Comparison of ENCODE assay signal across 17 cellular contexts in the genomic region with DNA sequence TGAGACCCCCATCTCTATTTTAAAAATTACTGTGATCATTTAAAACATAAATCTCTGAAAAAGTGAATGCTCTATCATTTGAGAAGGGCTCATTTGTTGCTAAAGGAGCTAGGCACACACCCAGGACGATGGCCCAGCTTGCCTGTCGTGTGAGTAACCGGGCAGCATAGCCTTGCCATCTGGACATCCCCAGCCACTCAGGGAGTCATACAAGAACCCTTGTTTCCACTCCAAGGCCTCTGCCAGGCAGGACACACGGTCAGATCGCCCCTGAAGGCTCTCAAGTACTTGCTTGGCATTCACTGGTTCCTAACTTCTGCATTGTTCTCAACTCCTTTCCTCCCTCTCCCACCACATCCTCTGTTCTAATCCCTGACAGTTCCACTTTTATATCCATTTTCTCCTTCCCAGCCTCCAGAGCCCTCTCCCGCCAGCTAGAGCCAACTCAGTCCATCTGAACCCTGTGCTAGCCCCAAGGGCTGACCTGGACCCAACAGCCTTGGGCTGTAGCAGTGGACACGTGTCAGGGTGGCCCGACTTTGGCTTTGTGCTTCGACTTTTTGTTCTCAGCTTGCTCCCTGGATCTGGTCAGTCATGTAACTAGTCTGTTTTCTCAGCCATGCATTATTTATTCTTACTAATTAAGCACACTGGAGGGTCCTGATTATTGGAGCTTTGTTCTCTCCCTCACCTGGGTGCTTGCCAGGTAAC. TPM values are rescaled to one million over a fixed set of nuclear protein-coding genes. Genes with fewer than 3 reads are reported as not detected.
DNase-seq lines count a peak whose midpoint lies in the region; ATAC-seq and TF ChIP-seq lines count a peak whose summit lies in the region.
"Had no signal": no experiment of that assay in that cellular context is flagged by ENCODE, and none has a peak within 500 bp of the region (broad histone marks: within the 10 kb centered on the region; RNA-seq: fewer than 3 reads in every experiment).

No MANE protein-coding gene starts in this region.

- no peaks in the 10 kb centered on the region for H4K20me1 ChIP-seq in hepatocyte (ENCODE audit: insufficient read depth, poor library complexity, severe bottlenecking)

- ATAC-seq in GM21360 (IDR thresholded peaks at IDR 0.05; ENCODE audit: unreplicated experiment): no peak
- ATAC-seq: SK-N-SH treated with all-trans-retinoic acid at 6 μM for 48 hours had no signal

- no peak overlapping the region for H3K9ac ChIP-seq in parathyroid adenoma
- H3K9ac ChIP-seq: GM23248 had no signal

- peaks cover 31% of the 10 kb centered on the region for H3K4me1 ChIP-seq in Caco-2
- H3K4me1 ChIP-seq in hepatocyte (ENCODE audit: insufficient read depth): peaks cover 15% of the 10 kb centered on the region
- H3K4me1 ChIP-seq in parathyroid adenoma: peaks cover 34% of the 10 kb centered on the region

- no peaks in the 10 kb centered on the region for H3K27me3 Mint-ChIP-seq in Caco-2 (ENCODE audit: insufficient read depth, unreplicated experiment)
- H3K27me3 Mint-ChIP-seq: memory B cell had no signal

- H3K9me3 ChIP-seq in Caco-2: no peaks in the 10 kb centered on the region
- no peaks in the 10 kb centered on the region for H3K9me3 ChIP-seq in hepatocyte (ENCODE audit: low read depth)
- no peaks in the 10 kb centered on the region for H3K9me3 ChIP-seq in parathyroid adenoma (ENCODE audit: control insufficient read depth, low read length)
- H3K9me3 ChIP-seq: neutrophil had no signal

- no peaks in the 10 kb centered on the region for H3K27me3 ChIP-seq in Caco-2 (replicated peaks; ENCODE audit: control insufficient read depth, insufficient read depth, low read length)
- H3K27me3 ChIP-seq in hepatocyte: no peaks in the 10 kb centered on the region
- no peaks in the 10 kb centered on the region for H3K27me3 ChIP-seq in parathyroid adenoma (ENCODE audit: control insufficient read depth, insufficient read depth, low read length)

- no peak overlapping the region for H3K4me3 ChIP-seq in Caco-2 (ENCODE audit: low read depth, low read length)
- H3K4me3 ChIP-seq in hepatocyte: no peak overlapping the region
- H3K4me3 ChIP-seq in parathyroid adenoma (ENCODE audit: low read depth, low read length): no peak overlapping the region
- H3K4me3 ChIP-seq: GM23248 had no signal

- H3K36me3 Mint-ChIP-seq in Caco-2 (ENCODE audit: insufficient read depth, unreplicated experiment): no peaks in the 10 kb centered on the region
- H3K36me3 Mint-ChIP-seq: memory B cell had no signal

- no peak for DNase-seq in Caco-2
- peak; percentile 83 to 93 for DNase-seq in NCI-H524 (lab: John Stamatoyannopoulos, UW)
- no peak for DNase-seq in hepatocyte (ENCODE audit: low spot score)
- DNase-seq in stimulated activated CD4-positive, alpha-beta T cell treated with anti-CD3 and anti-CD28 coated beads, Interleukin-4, amount 100 ng/mL, for 1 hour: no peak
- no peak for DNase-seq in CD1c-positive myeloid dendritic cell (ENCODE audit: extremely low spot score)
- DNase-seq: activated CD4-positive, alpha-beta T cell treated with anti-CD3 and anti-CD28 coated beads, Interleukin-2, amount 10 ng/mL, durations not matched to agents 7 days and 5 days; activated naive CD4-positive, alpha-beta T cell treated with anti-CD3 and anti-CD28 coated beads, Interleukin-2, amount 10 ng/mL, durations not matched to agents 7 days and 5 days; GF-D8; GM23248; KBM-7; NCI-H1092 treated with DMSO at 0.1 percent for 48 hours had no signal

- peaks cover 26% of the 10 kb centered on the region for H3K4me1 Mint-ChIP-seq in Caco-2 (ENCODE audit: low read depth, unreplicated experiment)
- H3K4me1 Mint-ChIP-seq: activated naive CD4-positive, alpha-beta T cell treated with anti-CD3 and anti-CD28 coated beads, Interleukin-2, amount 10 ng/mL, durations not matched to agents 7 days and 5 days had no signal

- TF ChIP-seq CTCF in Caco-2 (IDR thresholded peaks at IDR 0.05; ENCODE audit: insufficient read depth in 1 of 2, low read depth in 1 of 2, low read length in 1 of 2, severe bottlenecking in 1 of 2, unreplicated experiment in 1 of 2) (no peak), hepatocyte (IDR thresholded peaks at IDR 0.05; ENCODE audit: poor library complexity) (no peak), parathyroid adenoma (IDR thresholded peaks at IDR 0.05) (no peak)

- CTCF ChIA-PET in Caco-2 (lab: Charles Lee): no interaction called here

- WGBS in hepatocyte (ENCODE audit: low lambda C conversion rate, missing lambda C conversion rate): 79% methylated on average over 9 of the region's 9 CpGs

- no peak overlapping the region for H3K4me3 Mint-ChIP-seq in Caco-2 (ENCODE audit: unreplicated experiment)
- H3K4me3 Mint-ChIP-seq: activated CD4-positive, alpha-beta T cell treated with anti-CD3 and anti-CD28 coated beads, Interleukin-2, amount 10 ng/mL, durations not matched to agents 7 days and 5 days; activated naive CD4-positive, alpha-beta T cell treated with anti-CD3 and anti-CD28 coated beads, Interleukin-2, amount 10 ng/mL, durations not matched to agents 7 days and 5 days; memory B cell had no signal

- H3K4me2 ChIP-seq in hepatocyte: peak overlapping the region; percentile 66
- no peak overlapping the region for H3K4me2 ChIP-seq in parathyroid adenoma (ENCODE audit: low read length)

- no peaks in the 10 kb centered on the region for H3K9me3 Mint-ChIP-seq in Caco-2 (ENCODE audit: unreplicated experiment)
- H3K9me3 Mint-ChIP-seq: activated CD4-positive, alpha-beta T cell treated with anti-CD3 and anti-CD28 coated beads, Interleukin-2, amount 10 ng/mL, durations not matched to agents 7 days and 5 days; activated naive CD4-positive, alpha-beta T cell treated with anti-CD3 and anti-CD28 coated beads, Interleukin-2, amount 10 ng/mL, durations not matched to agents 7 days and 5 days; memory B cell had no signal

- H3K36me3 ChIP-seq in Caco-2 (ENCODE audit: control insufficient read depth, insufficient read depth, low read length) (no peaks in the 10 kb centered on the region), hepatocyte (replicated peaks; ENCODE audit: insufficient read depth, low read depth) (no peaks in the 10 kb centered on the region), parathyroid adenoma (ENCODE audit: control insufficient read depth, insufficient read depth, low read length) (no peaks in the 10 kb centered on the region)
- H3K36me3 ChIP-seq: neutrophil had no signal

- no peaks in the 10 kb centered on the region for H3K9me2 ChIP-seq in hepatocyte (replicated peaks; ENCODE audit: insufficient read depth)

- POLR2A ChIA-PET in Caco-2 (lab: Charles Lee): no interaction called here

- peak overlapping the region; percentile 18 for H2AFZ ChIP-seq in hepatocyte
- peak overlapping the region; percentile 65 for H2AFZ ChIP-seq in parathyroid adenoma
- H2AFZ ChIP-seq: GM23248 had no signal

- peak overlapping the region; percentile 89 for H3K27ac ChIP-seq in hepatocyte
- peak overlapping the region; percentile 92 for H3K27ac ChIP-seq in parathyroid adenoma
- H3K27ac ChIP-seq: epithelial cell of prostate, GM23248, neutrophil had no signal

- no peaks in the 10 kb centered on the region for H3K79me2 ChIP-seq in hepatocyte
- no peaks in the 10 kb centered on the region for H3K79me2 ChIP-seq in parathyroid adenoma

- intact Hi-C loops in Caco-2 (cut with micrococcal nuclease; ENCODE audit: unreplicated experiment): loop anchor here (2.0 kb wide), 1 partner anchor 14 kb away; no protein-coding TSS in a partner anchor

- H3K27ac Mint-ChIP-seq in Caco-2 (ENCODE audit: unreplicated experiment): peak overlapping the region; percentile 31
- H3K27ac Mint-ChIP-seq: activated CD4-positive, alpha-beta T cell treated with anti-CD3 and anti-CD28 coated beads, Interleukin-2, amount 10 ng/mL, durations not matched to agents 7 days and 5 days; activated naive CD4-positive, alpha-beta T cell treated with anti-CD3 and anti-CD28 coated beads, Interleukin-2, amount 10 ng/mL, durations not matched to agents 7 days and 5 days had no signal

- TSS peak; percentile 60 for BruUV-seq in Caco-2 (replicated peaks; lab: Mats Ljungman, UMichigan)

RNA-seq across cellular contexts. Expression of a gene that starts 15.7 kb away (rescaled TPM):
- total RNA-seq in Caco-2 (2022): 282 and 290 TPM in 2 replicates
- total RNA-seq in hepatocyte: 395 and 399 TPM in 2 replicates
- 616 and 623 TPM in 2 replicates for polyA plus RNA-seq in hepatocyte

Comparison
In these comparisons a context has a peak if more than half of its experiments do, and no peak if none do; other contexts are left out.
1. DNase-seq: peak in NCI-H524 (2 of 2); none in Caco-2 (0 of 2), hepatocyte (single experiment), stimulated activated CD4-positive, alpha-beta T cell treated with anti-CD3 and anti-CD28 coated beads, Interleukin-4, amount 100 ng/mL, for 1 hour (single experiment) and CD1c-positive myeloid dendritic cell (single experiment).